11 cellular contexts compared by ENCODE assay signal in the genomic region with DNA sequence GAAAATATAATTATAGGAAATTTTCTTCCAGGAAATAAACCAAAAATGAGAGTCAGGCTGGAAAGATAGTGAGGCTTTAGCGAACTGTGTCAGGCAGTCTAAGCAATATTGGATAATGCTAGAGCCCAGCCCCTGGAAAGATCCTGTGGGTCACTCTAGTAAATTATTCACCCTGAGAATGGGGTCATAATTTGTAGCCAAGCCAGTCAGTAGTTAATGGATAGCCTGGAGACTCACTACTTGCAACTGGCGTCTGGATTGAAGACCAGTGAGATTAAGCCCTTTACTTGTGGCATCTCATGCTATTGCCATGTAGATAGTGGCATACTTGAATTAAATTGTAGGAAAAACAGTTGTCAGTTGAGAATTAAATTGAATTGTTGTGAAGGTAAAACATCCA. TPM values are rescaled to one million over a fixed set of nuclear protein-coding genes. Genes with fewer than 3 reads are reported as not detected.
DNase-seq lines count a peak whose midpoint lies in the region; ATAC-seq and TF ChIP-seq lines count a peak whose summit lies in the region.
"Not testable (repeated sequence)": the region's sequence is repeated elsewhere in the genome, so short reads cannot be mapped to it uniquely, and the experiment has no call there.
"Had no signal": no experiment of that assay in that cellular context is flagged by ENCODE, and none has a peak within 500 bp of the region (broad histone marks: within the 10 kb centered on the region; RNA-seq: fewer than 3 reads in every experiment).

No MANE protein-coding gene starts in this region.

- ATAC-seq in body of pancreas (peak; percentile 99), left lobe of liver (peak; percentile 93), right lobe of liver (peak; percentile 96 to 99 (median 98))

- DNase-seq in Caki2 (ENCODE audit: low read depth) (peak; percentile 45), body of pancreas (peak in 2 of 4 donors; percentile 27 to 57), kidney glomerular epithelial cell (lab: John Stamatoyannopoulos, UW) (peak; percentile 7), left lobe of liver (ENCODE audit: low spot score) (peak; percentile 62), right lobe of liver (peak in 1 of 3 donors; percentile 52), mucosa of gallbladder (ENCODE audit: low spot score) (peak; percentile 41), renal cortical epithelial cell (ENCODE audit: low read depth) (peak; percentile 84)

- in situ Hi-C loops in Caki2 (cut with HindIII; ENCODE audit: low pct_unique_long_range_greater_than_20kb, low sequenced_read_pairs) = not testable (repeated sequence)

- H3K9me3 ChIP-seq in body of pancreas, right lobe of liver: not testable (repeated sequence)

- not testable (repeated sequence) for TF ChIP-seq CTCF in body of pancreas (IDR thresholded peaks at IDR 0.05); right lobe of liver (IDR thresholded peaks at IDR 0.05)

- not testable (repeated sequence) for H3K36me3 ChIP-seq in body of pancreas (replicated peaks in 1 of 2; ENCODE audit: insufficient read depth in 1 of 2, low read depth in 2 of 2); right lobe of liver

- H3K4me1 ChIP-seq in body of pancreas (peaks cover 11% of the 10 kb centered on the region), right lobe of liver (peaks cover 0 to 11% (median 0%) of the 10 kb centered on the region in 4 donors)

- not testable (repeated sequence) for TF ChIP-seq POLR2A in body of pancreas (IDR thresholded peaks at IDR 0.05)
- TF ChIP-seq POLR2A in right lobe of liver (IDR thresholded peaks at IDR 0.05) = peak; percentile 42

- intact Hi-C loops in body of pancreas (cut with DNase I); right lobe of liver (cut with DNase I): not testable (repeated sequence)

- H3K4me3 ChIP-seq in body of pancreas = not testable (repeated sequence)
- H3K4me3 ChIP-seq in right lobe of liver = peak overlapping the region in 2 of 3 donors; percentile 19 to 33

- WGBS in body of pancreas, 2 donors = 14 to 15% methylated on average over 2 of the region's 2 CpGs
- 18% methylated on average over 2 of the region's 2 CpGs for WGBS in right lobe of liver (ENCODE audit: insufficient coverage, low coverage, low lambda C conversion rate, missing lambda C conversion rate)

- not testable (repeated sequence) for H3K27me3 ChIP-seq in body of pancreas, right lobe of liver

- H3K27ac ChIP-seq in body of pancreas (peak overlapping the region in 3 of 4 donors; percentile 30 to 80 (median 55)), right lobe of liver (peak overlapping the region; percentile 66 to 85 (median 83))

RNA-seq across cellular contexts. Expression of a gene that starts 51.0 kb away (rescaled TPM):
- not detected in 2 replicates for total RNA-seq in Caki2 (2014; rRNA removed; shearing (Covaris generic); ENCODE audit: low replicate concordance)
- total RNA-seq in body of pancreas (not detected), left lobe of liver (not detected), right lobe of liver (not detected), mucosa of gallbladder (83.4 TPM), renal cortical epithelial cell (not detected in 2 replicates)
- total RNA-seq: A172; CD4-positive, alpha-beta T cell; CD8-positive, alpha-beta memory T cell; HFFc6 had no signal

Comparison
In these comparisons a context has a peak if more than half of its experiments do, and no peak if none do; other contexts are left out.
1. RNA of a gene that starts 51.0 kb away (total RNA-seq): 83.4 TPM in mucosa of gallbladder (single experiment); not detected in left lobe of liver (single experiment), not detected in Caki2, not detected in body of pancreas, not detected in right lobe of liver and not detected in renal cortical epithelial cell; every median in the first group is over 10 times any median in the second.
2. Peak in every context shown above with its lines, with median percentiles within 50 percentile points of each other: ATAC-seq.